ENCODE assay signal across 18 cellular contexts in the genomic region with DNA sequence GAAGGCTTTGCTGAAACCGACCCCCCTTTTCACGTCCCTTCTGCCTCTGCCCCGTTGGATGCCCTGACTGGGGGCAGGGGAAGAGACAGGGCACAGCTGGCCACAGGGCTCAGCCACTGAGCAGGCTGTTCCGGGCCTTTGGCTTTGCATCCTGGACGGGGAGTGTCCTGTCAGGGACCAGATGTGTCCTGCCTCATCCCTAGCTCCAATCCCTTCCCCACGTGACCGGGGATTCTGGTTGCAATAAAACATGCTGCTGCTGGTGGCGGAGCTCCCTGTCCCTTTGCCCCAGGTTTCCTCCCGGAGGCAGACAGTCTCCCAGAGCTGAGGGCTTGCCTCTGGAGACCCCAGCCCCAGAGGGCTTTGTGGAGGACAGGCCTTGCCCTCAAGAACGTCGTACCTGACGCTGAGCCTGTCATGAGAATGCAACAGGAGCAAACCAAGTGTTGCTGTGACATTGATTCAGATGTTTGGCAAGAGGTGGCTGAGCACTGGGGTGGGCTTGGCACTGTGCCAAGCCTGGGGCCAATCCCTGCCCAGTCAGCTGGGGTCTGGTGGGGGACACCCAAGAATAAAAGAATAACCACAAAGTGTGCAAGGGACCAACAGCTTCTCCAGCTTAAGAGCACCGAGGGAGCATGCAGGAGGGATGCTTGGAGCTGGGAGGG. TPM values are rescaled to one million over a fixed set of nuclear protein-coding genes. Genes with fewer than 3 reads are reported as not detected.
DNase-seq lines count a peak whose midpoint lies in the region; ATAC-seq and TF ChIP-seq lines count a peak whose summit lies in the region.
"Had no signal": no experiment of that assay in that cellular context is flagged by ENCODE, and none has a peak within 500 bp of the region (broad histone marks: within the 10 kb centered on the region; RNA-seq: fewer than 3 reads in every experiment).

No MANE protein-coding gene starts in this region.

- H3K4me1 Mint-ChIP-seq in Caco-2 (ENCODE audit: low read depth, unreplicated experiment), result peaks cover 7% of the 10 kb centered on the region
- H3K4me1 Mint-ChIP-seq in stimulated activated effector memory CD8-positive, alpha-beta T cell treated with anti-CD3 and anti-CD28 coated beads, Interleukin-12 subunit alpha, Interleukin-12 subunit beta, amount 100 ng/mL, for 72 hours, result no peaks in the 10 kb centered on the region
- H3K4me1 Mint-ChIP-seq in activated T-cell treated with anti-CD3 and anti-CD28 coated beads, Interleukin-2, amount 50 U/mL, for 4 hours (ENCODE audit: low read depth), result no peaks in the 10 kb centered on the region
- H3K4me1 Mint-ChIP-seq: activated CD4-positive, alpha-beta T cell treated with anti-CD3 and anti-CD28 coated beads, Interleukin-2, amount 10 ng/mL, durations not matched to agents 24 days and 14 days; CD4-positive, alpha-beta memory T cell; T-cell had no signal

- H3K36me3 ChIP-seq in Caco-2 (ENCODE audit: control insufficient read depth, insufficient read depth, low read length), result peaks cover 8% of the 10 kb centered on the region
- H3K36me3 ChIP-seq in gastroesophageal sphincter, result peaks cover 0 to 39% of the 10 kb centered on the region in 2 donors
- H3K36me3 ChIP-seq in mucosa of descending colon (ENCODE audit: low read depth), result no peaks in the 10 kb centered on the region
- H3K36me3 ChIP-seq: cardiac muscle cell had no signal

- DNase-seq in Caco-2, result no peak
- DNase-seq in stimulated activated effector memory CD8-positive, alpha-beta T cell treated with anti-CD3 and anti-CD28 coated beads, Interleukin-12 subunit alpha, Interleukin-12 subunit beta, amount 100 ng/mL, for 72 hours (ENCODE audit: low spot score in 2 of 2), result no peak
- DNase-seq in activated T-cell treated with anti-CD3 and anti-CD28 coated beads, Interleukin-2, amount 50 U/mL, for 4 hours, result no peak
- no peak for DNase-seq in mucosa of descending colon
- DNase-seq: activated CD4-positive, alpha-beta T cell treated with anti-CD3 and anti-CD28 coated beads, Interleukin-2, amount 10 ng/mL, durations not matched to agents 24 days and 14 days; activated gamma-delta T cell treated with Interleukin-2 at 50 U/mL for 16 hours; CD4-positive, alpha-beta memory T cell; DMS53; erythroblast; MV-4-11; NCI-H1930; occipital lobe; T-cell had no signal

- H3K36me3 Mint-ChIP-seq in Caco-2 (ENCODE audit: insufficient read depth, unreplicated experiment), result peaks cover 69% of the 10 kb centered on the region
- no peaks in the 10 kb centered on the region for H3K36me3 Mint-ChIP-seq in stimulated activated effector memory CD8-positive, alpha-beta T cell treated with anti-CD3 and anti-CD28 coated beads, Interleukin-12 subunit alpha, Interleukin-12 subunit beta, amount 100 ng/mL, for 72 hours
- H3K36me3 Mint-ChIP-seq in activated T-cell treated with anti-CD3 and anti-CD28 coated beads, Interleukin-2, amount 50 U/mL, for 4 hours (ENCODE audit: insufficient read depth), result no peaks in the 10 kb centered on the region
- H3K36me3 Mint-ChIP-seq: CD4-positive, alpha-beta memory T cell; T-cell had no signal

- TF ChIP-seq POLR2A in gastroesophageal sphincter (IDR thresholded peaks at IDR 0.05), result no peak

- WGBS in gastroesophageal sphincter (ENCODE audit: low coverage in 1 of 2), 2 donors, result 31 to 77% methylated on average over 2 to 3 of the region's 13 CpGs

- ATAC-seq in gastroesophageal sphincter, result peak; percentile 27
- ATAC-seq in stimulated activated effector memory CD8-positive, alpha-beta T cell treated with anti-CD3 and anti-CD28 coated beads, Interleukin-12 subunit alpha, Interleukin-12 subunit beta, amount 100 ng/mL, for 72 hours, result no peak
- no peak for ATAC-seq in activated T-cell treated with anti-CD3 and anti-CD28 coated beads, Interleukin-2, amount 50 U/mL, for 4 hours
- ATAC-seq in GM19397 (IDR thresholded peaks at IDR 0.05; ENCODE audit: unreplicated experiment), result no peak
- no peak for ATAC-seq in mucosa of descending colon
- ATAC-seq: T-cell had no signal

- peak overlapping the region in 3 of 4 donors; percentile 48 to 99 (median 52) for H3K27ac ChIP-seq in gastroesophageal sphincter
- H3K27ac ChIP-seq: cardiac muscle cell had no signal

- intact Hi-C loops in Caco-2 (cut with micrococcal nuclease; ENCODE audit: unreplicated experiment), result no loop called here
- intact Hi-C loops in mucosa of descending colon (cut with DNase I, micrococcal nuclease), result loop anchor here in 1 of 2 donors (5.0 kb wide), 1 partner anchor 45 kb away; no protein-coding TSS in a partner anchor

- peak overlapping the region; percentile 25 for H3K27ac Mint-ChIP-seq in Caco-2 (ENCODE audit: unreplicated experiment)
- peak overlapping the region; percentile 58 for H3K27ac Mint-ChIP-seq in stimulated activated effector memory CD8-positive, alpha-beta T cell treated with anti-CD3 and anti-CD28 coated beads, Interleukin-12 subunit alpha, Interleukin-12 subunit beta, amount 100 ng/mL, for 72 hours
- H3K27ac Mint-ChIP-seq: activated CD4-positive, alpha-beta T cell treated with anti-CD3 and anti-CD28 coated beads, Interleukin-2, amount 10 ng/mL, durations not matched to agents 24 days and 14 days; CD4-positive, alpha-beta memory T cell; stimulated activated naive CD8-positive, alpha-beta T cell treated with anti-CD3 and anti-CD28 coated beads, Interleukin-15, Interleukin-2, amounts not matched to agents 100 ng/mL and 50 ng/mL, for 24 hours; T-cell had no signal

- H3K27me3 ChIP-seq in Caco-2 (replicated peaks; ENCODE audit: control insufficient read depth, insufficient read depth, low read length), result no peaks in the 10 kb centered on the region
- H3K27me3 ChIP-seq in gastroesophageal sphincter, result no peaks in the 10 kb centered on the region
- H3K27me3 ChIP-seq: cardiac muscle cell had no signal

- H3K27me3 Mint-ChIP-seq in Caco-2 (ENCODE audit: insufficient read depth, unreplicated experiment), result no peaks in the 10 kb centered on the region
- peaks cover 2% of the 10 kb centered on the region for H3K27me3 Mint-ChIP-seq in activated T-cell treated with anti-CD3 and anti-CD28 coated beads, Interleukin-2, amount 50 U/mL, for 4 hours (ENCODE audit: low read depth)
- H3K27me3 Mint-ChIP-seq: stimulated activated naive CD8-positive, alpha-beta T cell treated with anti-CD3 and anti-CD28 coated beads, Interleukin-15, Interleukin-2, amounts not matched to agents 100 ng/mL and 50 ng/mL, for 24 hours had no signal

- no peak for TF ChIP-seq EP300 in Ishikawa (IDR thresholded peaks at IDR 0.05; ENCODE audit: borderline replicate concordance)
- no peak for TF ChIP-seq EP300 in gastroesophageal sphincter (IDR thresholded peaks at IDR 0.05)

- no peak for TF ChIP-seq CTCF in Caco-2 (IDR thresholded peaks at IDR 0.05; ENCODE audit: insufficient read depth in 1 of 2, low read depth in 1 of 2, low read length in 1 of 2, severe bottlenecking in 1 of 2, unreplicated experiment in 1 of 2)
- TF ChIP-seq CTCF in gastroesophageal sphincter (IDR thresholded peaks at IDR 0.05), result no peak
- no peak for TF ChIP-seq CTCF in mucosa of descending colon (IDR thresholded peaks at IDR 0.05)

- BruUV-seq in Caco-2 (replicated peaks; lab: Mats Ljungman, UMichigan), result no TSS peak

- POLR2A ChIA-PET in Caco-2 (lab: Charles Lee), result interaction anchor here (0.5 kb wide), 1 partner anchor 47 kb away, joined by 4 read pairs; no protein-coding TSS in a partner anchor

- CTCF ChIA-PET in Caco-2 (lab: Charles Lee), result interaction anchor here (0.5 to 1.3 kb wide), 3 partner anchors 41 to 339 kb away, joined by 3 to 4 read pairs (median 3); no protein-coding TSS in a partner anchor

- H3K9me3 ChIP-seq in Caco-2, result no peaks in the 10 kb centered on the region
- no peaks in the 10 kb centered on the region for H3K9me3 ChIP-seq in gastroesophageal sphincter
- no peaks in the 10 kb centered on the region for H3K9me3 ChIP-seq in mucosa of descending colon

- H3K9me3 Mint-ChIP-seq in Caco-2 (ENCODE audit: unreplicated experiment), result no peaks in the 10 kb centered on the region
- H3K9me3 Mint-ChIP-seq in stimulated activated effector memory CD8-positive, alpha-beta T cell treated with anti-CD3 and anti-CD28 coated beads, Interleukin-12 subunit alpha, Interleukin-12 subunit beta, amount 100 ng/mL, for 72 hours, result no peaks in the 10 kb centered on the region
- no peaks in the 10 kb centered on the region for H3K9me3 Mint-ChIP-seq in activated T-cell treated with anti-CD3 and anti-CD28 coated beads, Interleukin-2, amount 50 U/mL, for 4 hours
- H3K9me3 Mint-ChIP-seq: activated CD4-positive, alpha-beta T cell treated with anti-CD3 and anti-CD28 coated beads, Interleukin-2, amount 10 ng/mL, durations not matched to agents 24 days and 14 days; CD4-positive, alpha-beta memory T cell; stimulated activated naive CD8-positive, alpha-beta T cell treated with anti-CD3 and anti-CD28 coated beads, Interleukin-15, Interleukin-2, amounts not matched to agents 100 ng/mL and 50 ng/mL, for 24 hours; T-cell had no signal

- TF ChIP-seq RAD21 in Ishikawa (IDR thresholded peaks at IDR 0.05; ENCODE audit: low read depth), result no peak

- H3K4me1 ChIP-seq in Caco-2 (peaks cover 9% of the 10 kb centered on the region), gastroesophageal sphincter (peaks cover 0 to 65% (median 25%) of the 10 kb centered on the region in 3 donors), mucosa of descending colon (ENCODE audit: low read depth) (no peaks in the 10 kb centered on the region)

- no peak overlapping the region for H3K4me3 ChIP-seq in Caco-2 (ENCODE audit: low read depth, low read length)
- H3K4me3 ChIP-seq in gastroesophageal sphincter, result no peak overlapping the region
- no peak overlapping the region for H3K4me3 ChIP-seq in mucosa of descending colon
- H3K4me3 ChIP-seq: cardiac muscle cell had no signal

- H3K4me3 Mint-ChIP-seq in Caco-2 (ENCODE audit: unreplicated experiment), result no peak overlapping the region
- no peak overlapping the region for H3K4me3 Mint-ChIP-seq in stimulated activated effector memory CD8-positive, alpha-beta T cell treated with anti-CD3 and anti-CD28 coated beads, Interleukin-12 subunit alpha, Interleukin-12 subunit beta, amount 100 ng/mL, for 72 hours
- H3K4me3 Mint-ChIP-seq in activated T-cell treated with anti-CD3 and anti-CD28 coated beads, Interleukin-2, amount 50 U/mL, for 4 hours, result no peak overlapping the region
- H3K4me3 Mint-ChIP-seq: activated CD4-positive, alpha-beta T cell treated with anti-CD3 and anti-CD28 coated beads, Interleukin-2, amount 10 ng/mL, durations not matched to agents 24 days and 14 days; CD4-positive, alpha-beta memory T cell; stimulated activated naive CD8-positive, alpha-beta T cell treated with anti-CD3 and anti-CD28 coated beads, Interleukin-15, Interleukin-2, amounts not matched to agents 100 ng/mL and 50 ng/mL, for 24 hours; T-cell had no signal

RNA-seq across cellular contexts. Expression of a gene that starts 7.3 kb away (rescaled TPM):
- total RNA-seq in Caco-2 (2022) (38.0 and 40.7 TPM in 2 replicates), gastroesophageal sphincter (10 to 100 TPM; 26.3 to 63.4 (median 42.8) TPM), mucosa of descending colon (10 to 100 TPM in 2 of 3 donors, 1 to 10 TPM in 1; 7.0 to 27.4 (median 11.6) TPM)
- total RNA-seq in activated T-cell treated with anti-CD3 and anti-CD28 coated beads, Interleukin-2, amount 50 U/mL, for 4 hours, result 1 to 10 TPM; 1.3 to 1.9 (median 1.6) TPM

RNA-seq across cellular contexts. Expression of a gene that starts 11.7 kb away (rescaled TPM):
- total RNA-seq in Caco-2 (2022), result 64.2 and 65.3 TPM in 2 replicates
- total RNA-seq in gastroesophageal sphincter, result 10 to 100 TPM; 42.5 to 72.7 (median 62.1) TPM
- total RNA-seq in activated T-cell treated with anti-CD3 and anti-CD28 coated beads, Interleukin-2, amount 50 U/mL, for 4 hours, result 10 to 100 TPM; 56.7 to 59.1 (median 58.0) TPM
- 10 to 100 TPM; 32.8 to 62.9 (median 35.5) TPM for total RNA-seq in mucosa of descending colon

RNA-seq across cellular contexts. Expression of a gene that starts 32.6 kb away (rescaled TPM):
- total RNA-seq in Caco-2 (2022), result 3.0 and 3.2 TPM in 2 replicates
- under 1 TPM in 2 of 4 donors, not detected in 2; 0.27 to 0.67 TPM for total RNA-seq in gastroesophageal sphincter
- total RNA-seq in activated T-cell treated with anti-CD3 and anti-CD28 coated beads, Interleukin-2, amount 50 U/mL, for 4 hours, result under 1 TPM; 0.46 to 0.66 (median 0.50) TPM
- total RNA-seq in mucosa of descending colon, result under 1 TPM in 2 of 3 donors, not detected in 1; 0.14 to 0.53 TPM
